12 cellular contexts compared by ENCODE assay signal in genomic region chr3:71311320-71312046, GRCh38.
DNase-seq lines count a peak whose midpoint lies in the region; ATAC-seq and TF ChIP-seq lines count a peak whose summit lies in the region.
"Had no signal": no experiment of that assay in that cellular context is flagged by ENCODE, and none has a peak within 500 bp of the region (broad histone marks: within the 10 kb centered on the region; RNA-seq: fewer than 3 reads in every experiment).

No MANE protein-coding gene starts in this region.

- no peaks in the 10 kb centered on the region for H4K20me1 ChIP-seq in H9 (ENCODE audit: control insufficient read depth, insufficient read depth, insufficient read length)

- H4K8ac ChIP-seq in H9 (replicated peaks; ENCODE audit: insufficient read length, low read depth, low read length): no peak overlapping the region

- no peak overlapping the region for H3K56ac ChIP-seq in H9 (ENCODE audit: insufficient read length, low read depth, low read length)

- H3K4me1 ChIP-seq in H9 (ENCODE audit: insufficient read depth, low read length) (0 out of 2 replicates have a peak, but pooled peaks cover 5% of the 10 kb centered on the region), mesodermal cell (ENCODE audit: control insufficient read depth, insufficient read depth, low read length, poor library complexity, severe bottlenecking) (peaks cover 15% of the 10 kb centered on the region)

- H3K4me3 ChIP-seq in mesodermal cell (ENCODE audit: extremely low read depth, insufficient read depth, low read length, poor library complexity, severe bottlenecking): no peak overlapping the region

- WGBS in H9 (ENCODE audit: extremely low coverage, insufficient read length, low lambda C conversion rate): no CpG with 5 or more reads among the region's 7 CpGs
- WGBS in mesodermal cell (ENCODE audit: insufficient coverage in 2 of 2), 2 experiments: 98 to 100% methylated on average over 5 of the region's 7 CpGs

- no peak overlapping the region for H3T11ph ChIP-seq in H9 (ENCODE audit: low read length)

- H3K27me3 Mint-ChIP-seq in H9 (ENCODE audit: low read depth): no peaks in the 10 kb centered on the region
- H3K27me3 Mint-ChIP-seq in activated naive CD8-positive, alpha-beta T cell treated with anti-CD3 and anti-CD28 coated beads, Interleukin-2, amount 50 U/mL, for 24 hours: no peaks in the 10 kb centered on the region
- peaks cover 4% of the 10 kb centered on the region for H3K27me3 Mint-ChIP-seq in activated CD8-positive, alpha-beta memory T cell treated with anti-CD3 and anti-CD28 coated beads, Interleukin-2, amount 10 ng/mL, durations not matched to agents 7 days and 5 days

- no peak overlapping the region for H4K91ac ChIP-seq in H9 (ENCODE audit: insufficient read length, low read depth, low read length)

- no peaks in the 10 kb centered on the region for H3K36me3 Mint-ChIP-seq in H9 (ENCODE audit: insufficient read depth in 1 of 3, low read depth in 3 of 3)
- peaks cover 12% of the 10 kb centered on the region for H3K36me3 Mint-ChIP-seq in activated naive CD8-positive, alpha-beta T cell treated with anti-CD3 and anti-CD28 coated beads, Interleukin-2, amount 50 U/mL, for 24 hours (ENCODE audit: low read depth)
- H3K36me3 Mint-ChIP-seq in activated CD8-positive, alpha-beta memory T cell treated with anti-CD3 and anti-CD28 coated beads, Interleukin-2, amount 10 ng/mL, durations not matched to agents 7 days and 5 days: peaks cover 1% of the 10 kb centered on the region

- no peaks in the 10 kb centered on the region for H3K79me1 ChIP-seq in H9 (ENCODE audit: insufficient read depth, low read depth, low read length, poor library complexity, severe bottlenecking)

- H3K4me1 Mint-ChIP-seq in H9: peaks cover 43 to 51% of the 10 kb centered on the region in 2 experiments
- H3K4me1 Mint-ChIP-seq in activated naive CD8-positive, alpha-beta T cell treated with anti-CD3 and anti-CD28 coated beads, Interleukin-2, amount 50 U/mL, for 24 hours: peaks cover 82% of the 10 kb centered on the region
- H3K4me1 Mint-ChIP-seq in activated CD8-positive, alpha-beta memory T cell treated with anti-CD3 and anti-CD28 coated beads, Interleukin-2, amount 10 ng/mL, durations not matched to agents 7 days and 5 days: peaks cover 21% of the 10 kb centered on the region

- no peak overlapping the region for H3K4me3 Mint-ChIP-seq in H9
- H3K4me3 Mint-ChIP-seq in activated naive CD8-positive, alpha-beta T cell treated with anti-CD3 and anti-CD28 coated beads, Interleukin-2, amount 50 U/mL, for 24 hours: no peak overlapping the region
- H3K4me3 Mint-ChIP-seq in activated CD8-positive, alpha-beta memory T cell treated with anti-CD3 and anti-CD28 coated beads, Interleukin-2, amount 10 ng/mL, durations not matched to agents 7 days and 5 days: no peak overlapping the region

- no peak overlapping the region for H3K14ac ChIP-seq in H9 (ENCODE audit: insufficient read depth, low read length)

- no peak overlapping the region for H3K18ac ChIP-seq in H9 (ENCODE audit: insufficient read length, low read depth, low read length)

- H3K23ac ChIP-seq in H9 (ENCODE audit: insufficient read length, low read depth, low read length): no peak overlapping the region

- peak overlapping the region in 2 of 3 experiments; percentile 16 to 53; a peak in 5 of 7 replicates for H3K27ac Mint-ChIP-seq in H9
- H3K27ac Mint-ChIP-seq in activated naive CD8-positive, alpha-beta T cell treated with anti-CD3 and anti-CD28 coated beads, Interleukin-2, amount 50 U/mL, for 24 hours: peak overlapping the region; percentile 82
- H3K27ac Mint-ChIP-seq in activated CD8-positive, alpha-beta memory T cell treated with anti-CD3 and anti-CD28 coated beads, Interleukin-2, amount 10 ng/mL, durations not matched to agents 7 days and 5 days: no peak overlapping the region

- no peak overlapping the region for H2BK20ac ChIP-seq in H9 (ENCODE audit: low read depth, low read length, poor library complexity, severe bottlenecking)

- no peak for ATAC-seq in activated naive CD8-positive, alpha-beta T cell treated with anti-CD3 and anti-CD28 coated beads, Interleukin-2, amount 50 U/mL, for 24 hours
- no peak for ATAC-seq in activated CD8-positive, alpha-beta memory T cell treated with anti-CD3 and anti-CD28 coated beads, Interleukin-2, amount 10 ng/mL, durations not matched to agents 7 days and 5 days

- CTCF ChIA-PET in activated CD8-positive, alpha-beta memory T cell treated with anti-CD3 and anti-CD28 coated beads, Interleukin-2, amount 10 ng/mL, durations not matched to agents 7 days and 5 days (lab: Charles Lee): no interaction called here

- DNase-seq in A172 (ENCODE audit: low spot score): peak; percentile 10
- DNase-seq in H9: no peak
- no peak for DNase-seq in activated naive CD8-positive, alpha-beta T cell treated with anti-CD3 and anti-CD28 coated beads, Interleukin-2, amount 50 U/mL, for 24 hours
- no peak for DNase-seq in SW 1271 (lab: John Stamatoyannopoulos, UW)
- DNase-seq in NCI-H1417 treated with DMSO at 0.1 percent for 48 hours (lab: John Stamatoyannopoulos, UW): no peak
- no peak for DNase-seq in activated CD8-positive, alpha-beta memory T cell treated with anti-CD3 and anti-CD28 coated beads, Interleukin-2, amount 10 ng/mL, durations not matched to agents 7 days and 5 days
- DNase-seq in NCI-H345 treated with DMSO at 0.1 percent for 48 hours (lab: John Stamatoyannopoulos, UW; ENCODE audit: unreplicated experiment): no peak
- DNase-seq: activated naive CD4-positive, alpha-beta T cell; NCI-H2081 treated with DMSO at 0.1 percent for 48 hours had no signal

- no peaks in the 10 kb centered on the region for H3K27me3 ChIP-seq in H9 (ENCODE audit: insufficient read depth, low read length)
- H3K27me3 ChIP-seq: MG63, neutrophil had no signal

- H2BK12ac ChIP-seq in H9 (ENCODE audit: insufficient read length, low read depth, low read length): no peak overlapping the region

- no peaks in the 10 kb centered on the region for H3K9me3 Mint-ChIP-seq in H9
- H3K9me3 Mint-ChIP-seq in activated naive CD8-positive, alpha-beta T cell treated with anti-CD3 and anti-CD28 coated beads, Interleukin-2, amount 50 U/mL, for 24 hours: no peaks in the 10 kb centered on the region
- H3K9me3 Mint-ChIP-seq in activated CD8-positive, alpha-beta memory T cell treated with anti-CD3 and anti-CD28 coated beads, Interleukin-2, amount 10 ng/mL, durations not matched to agents 7 days and 5 days (ENCODE audit: low read depth): no peaks in the 10 kb centered on the region

- no peak for TF ChIP-seq CTCF in H9 (conservative IDR thresholded peaks at IDR 0.05)

- no peaks in the 10 kb centered on the region for H3K79me2 ChIP-seq in H9 (ENCODE audit: insufficient read depth, low read length)

- no peak overlapping the region for H3K4me2 ChIP-seq in H9 (ENCODE audit: insufficient read depth, insufficient read length, low read length)

- no peak overlapping the region for H2BK120ac ChIP-seq in H9 (ENCODE audit: low read depth, low read length, poor library complexity, severe bottlenecking)

- H2AFZ ChIP-seq in H9 (ENCODE audit: low read length): no peak overlapping the region

- no peak overlapping the region for H4K5ac ChIP-seq in H9 (ENCODE audit: insufficient read length, low read depth, low read length)

- H3K4ac ChIP-seq in H9 (ENCODE audit: low read depth, low read length): no peak overlapping the region

- no peaks in the 10 kb centered on the region for H3K36me3 ChIP-seq in mesodermal cell (ENCODE audit: control insufficient read depth, insufficient read depth, low read length)
- H3K36me3 ChIP-seq: MG63, neutrophil had no signal

- H3K23me2 ChIP-seq in H9 (ENCODE audit: insufficient read length, low read depth, low read length, poor library complexity, severe bottlenecking): no peaks in the 10 kb centered on the region

- no peak overlapping the region for H2BK5ac ChIP-seq in H9 (ENCODE audit: insufficient read length, low read length)

- H3K9me3 ChIP-seq in H9 (ENCODE audit: control insufficient read depth, low read depth, low read length) (no peaks in the 10 kb centered on the region), mesodermal cell (ENCODE audit: control insufficient read depth, low read length) (no peaks in the 10 kb centered on the region)
- H3K9me3 ChIP-seq: MG63, neutrophil had no signal

- H3K9ac ChIP-seq in H9 (ENCODE audit: extremely low read depth, insufficient read length, low read length): no peak overlapping the region

- no peak overlapping the region for H2AK5ac ChIP-seq in H9 (ENCODE audit: insufficient read length, low read length)

- H3K27ac ChIP-seq in H9 (ENCODE audit: insufficient read length, low read depth, low read length) (no peak overlapping the region), mesodermal cell (ENCODE audit: low read depth, low read length, severe bottlenecking) (peak overlapping the region; percentile 69)

- no peak overlapping the region for H2BK15ac ChIP-seq in H9 (ENCODE audit: low read depth, low read length)
